ENCODE assay signal across 22 cellular contexts in genomic region chr3:10506696-10507095, GRCh38. TPM values are rescaled to one million over a fixed set of nuclear protein-coding genes. Genes with fewer than 3 reads are reported as not detected.
DNase-seq lines count a peak whose midpoint lies in the region; ATAC-seq and TF ChIP-seq lines count a peak whose summit lies in the region.
"Had no signal": no experiment of that assay in that cellular context is flagged by ENCODE, and none has a peak within 500 bp of the region (broad histone marks: within the 10 kb centered on the region; RNA-seq: fewer than 3 reads in every experiment).

No MANE protein-coding gene starts in this region.

- no peak overlapping the region for H3K9ac ChIP-seq in PC-3 (ENCODE audit: low read length)

- TF ChIP-seq CTCF in right lobe of liver (IDR thresholded peaks at IDR 0.05) (no peak), PC-3 (conservative IDR thresholded peaks at IDR 0.05; ENCODE audit: low read depth, low read length) (no peak)

- intact Hi-C loops in right lobe of liver (cut with DNase I) = no loop called here
- intact Hi-C loops in PC-3 (cut with micrococcal nuclease) = no loop called here

- H3K9me2 ChIP-seq in PC-3 (replicated peaks; ENCODE audit: low read length) = no peaks in the 10 kb centered on the region

- H3K4me1 ChIP-seq in right lobe of liver (peaks cover 0 to 50% (median 12%) of the 10 kb centered on the region in 4 donors), PC-3 (ENCODE audit: insufficient read depth, low read length) (no peaks in the 10 kb centered on the region)

- H3K79me2 ChIP-seq in PC-3 (ENCODE audit: low read length) = no peaks in the 10 kb centered on the region

- H3K36me3 ChIP-seq in right lobe of liver (no peaks in the 10 kb centered on the region), PC-3 (ENCODE audit: low read depth, low read length) (no peaks in the 10 kb centered on the region)

- in situ Hi-C loops in G401 (cut with HindIII; ENCODE audit: low sequenced_read_pairs) = no loop called here

- no TSS peak for BruUV-seq in PC-3 (replicated peaks; lab: Mats Ljungman, UMichigan)

- DNase-seq in G401 (ENCODE audit: low spot score) (peak; percentile 53), cerebellum (ENCODE audit: low spot score) (peak; percentile 47), right lobe of liver (no peak), NCI-H2171 treated with DMSO at 0.1 percent for 48 hours (lab: John Stamatoyannopoulos, UW) (no peak), PC-3 (no peak)
- DNase-seq: Calu3; CD8-positive, alpha-beta memory T cell; DMS79 treated with DMSO at 0.1 percent for 48 hours; KBM-7; MV-4-11; NCI-H1105 treated with DMSO at 0.1 percent for 48 hours; NCI-H2029; NCI-H2227 treated with DMSO at 0.1 percent for 48 hours; NCI-H526 treated with DMSO at 0.1 percent for 48 hours; RPMI8226; SHP77 treated with DMSO at 0.1 percent for 48 hours had no signal

- CTCF ChIA-PET in PC-3 (lab: Charles Lee) = no interaction called here

- no peaks in the 10 kb centered on the region for H3K9me3 ChIP-seq in right lobe of liver
- no peaks in the 10 kb centered on the region for H3K9me3 ChIP-seq in PC-3 (ENCODE audit: low read length)
- H3K9me3 ChIP-seq: A549 had no signal

- no peaks in the 10 kb centered on the region for H3K27me3 ChIP-seq in right lobe of liver
- H3K27me3 ChIP-seq in PC-3 (ENCODE audit: low read length) = peaks cover 46% of the 10 kb centered on the region

- no peak overlapping the region for H3K4me2 ChIP-seq in PC-3 (ENCODE audit: low read length)
- H3K4me2 ChIP-seq: A549 had no signal

- TF ChIP-seq POLR2A in right lobe of liver (IDR thresholded peaks at IDR 0.05) = no peak

- WGBS in right lobe of liver (ENCODE audit: insufficient coverage, low coverage, low lambda C conversion rate, missing lambda C conversion rate) = no CpG with 5 or more reads among the region's 14 CpGs

- no peak overlapping the region for H2AFZ ChIP-seq in PC-3 (ENCODE audit: low read length)

- ATAC-seq in right lobe of liver (peak in 3 of 4 donors; percentile 9 to 22 (median 13)), HG03196 (IDR thresholded peaks at IDR 0.05; ENCODE audit: unreplicated experiment) (no peak), PC-3 (no peak)
- ATAC-seq: A549 had no signal

- H3K4me3 ChIP-seq in right lobe of liver (peak overlapping the region; percentile 54 to 70 (median 66)), PC-3 (ENCODE audit: low read length) (no peak overlapping the region)
- H3K4me3 ChIP-seq: A549 had no signal

- H3F3A ChIP-seq in PC-3 (ENCODE audit: low read length, unreplicated experiment) = no peaks in the 10 kb centered on the region

- no peaks in the 10 kb centered on the region for H4K20me1 ChIP-seq in PC-3 (ENCODE audit: low read length)

- H3K27ac ChIP-seq in right lobe of liver (peak overlapping the region; percentile 57 to 81 (median 74)), temporal lobe (ENCODE audit: low read depth, low read length) (peak overlapping the region; percentile 44), PC-3 (ENCODE audit: low read length) (no peak overlapping the region)
- H3K27ac ChIP-seq: A549 had no signal

- POLR2A ChIA-PET in PC-3 (lab: Charles Lee; ENCODE audit: unreplicated experiment) = no interaction called here

RNA-seq across cellular contexts. Expression of gene ATP2B2, which starts 1.3 kb away (rescaled TPM):
- not detected in 2 replicates for total RNA-seq in G401 (2014; rRNA removed; shearing (Covaris generic))
- total RNA-seq in cerebellum = 72.1 TPM
- 10 to 100 TPM; 25.9 to 45.1 (median 35.1) TPM for total RNA-seq in right lobe of liver
- 76.2 TPM for total RNA-seq in temporal lobe
- total RNA-seq in PC-3 (2014; rRNA removed) = not detected in 2 replicates
- total RNA-seq: Calu3; CD8-positive, alpha-beta memory T cell; LHCN-M2; MCF 10A; NCI-H460 had no signal

Comparison
In these comparisons a context has a peak if more than half of its experiments do, and no peak if none do; other contexts are left out.
1. DNase-seq: peak in G401 (single experiment) and cerebellum (single experiment); none in right lobe of liver (0 of 3), NCI-H2171 treated with DMSO at 0.1 percent for 48 hours (single experiment) and PC-3 (single experiment).
2. ATAC-seq: peak in right lobe of liver (3 of 4); none in HG03196 (single experiment) and PC-3 (single experiment).
3. RNA of gene ATP2B2, which starts 1.3 kb away (total RNA-seq): 76.2 TPM in temporal lobe (single experiment), 72.1 TPM in cerebellum (single experiment) and 25.9 to 45.1 TPM in right lobe of liver; not detected in G401 and not detected in PC-3; every median in the first group is over 10 times any median in the second.